ENCODE assay signal across 8 cellular contexts in genomic region chr5:141172381-141173204, GRCh38. TPM values are rescaled to one million over a fixed set of nuclear protein-coding genes. Genes with fewer than 3 reads are reported as not detected.
A peak's percentile ranks its signal among the peaks of the same experiment; 100 is the strongest.
DNase-seq lines count a peak whose midpoint lies in the region; ATAC-seq and TF ChIP-seq lines count a peak whose summit lies in the region.

Gene PCDHB7 (plus strand): TSS chr5:141172644. CDS start chr5:141172836, 192 bp downstream.

- no peak within 1 kb of the TSS for H3K27ac ChIP-seq in iPS DF 6.9 (ENCODE audit: low read length)

- ATAC-seq in HG02981 (IDR thresholded peaks at IDR 0.05; ENCODE audit: unreplicated experiment), result no peak

- H3K36me3 ChIP-seq in BE2C (no peaks in the 10 kb centered on the region), H7 (replicated peaks; ENCODE audit: control insufficient read depth, insufficient read depth, low read length) (no peaks in the 10 kb centered on the region), iPS DF 6.9 (ENCODE audit: control insufficient read depth, insufficient read depth, low read length) (no peaks in the 10 kb centered on the region)

- H3K9me3 ChIP-seq in BE2C (no peaks in the 10 kb centered on the region; the same call in 1 of the 2 replicates), iPS DF 6.9 (ENCODE audit: control insufficient read depth, insufficient read depth, low read length) (no peaks in the 10 kb centered on the region)

- no peak within 1 kb of the TSS; the same call in 1 of the 2 replicates for H3K4me3 ChIP-seq in BE2C (ENCODE audit: low read depth, low read length)
- no peak within 1 kb of the TSS for H3K4me3 ChIP-seq in H7 (ENCODE audit: insufficient read depth, low read depth, low read length)
- no peak within 1 kb of the TSS for H3K4me3 ChIP-seq in iPS DF 6.9 (ENCODE audit: low read length)

- H3K4me1 ChIP-seq in BE2C, result no peaks in the 10 kb centered on the region
- no peaks in the 10 kb centered on the region for H3K4me1 ChIP-seq in iPS DF 6.9 (ENCODE audit: control insufficient read depth, insufficient read depth, low read length)

- H3K27me3 ChIP-seq in BE2C, result no peaks in the 10 kb centered on the region; the same call in none of the 2 replicates
- no peaks in the 10 kb centered on the region for H3K27me3 ChIP-seq in H7 (ENCODE audit: control insufficient read depth, insufficient read depth, low read length)
- H3K27me3 ChIP-seq in iPS DF 6.9 (ENCODE audit: control insufficient read depth, insufficient read depth, low read length), result no peaks in the 10 kb centered on the region

- peak; percentile 89 for TF ChIP-seq CTCF in BE2C (IDR thresholded peaks at IDR 0.05; ENCODE audit: low read depth, low read length)

- WGBS in iPS DF 6.9 (ENCODE audit: insufficient coverage, insufficient read length), result no CpG with 5 or more reads among the region's 20 CpGs

- DNase-seq in BE2C (peak; percentile 57), H7 (peak; percentile 76), T-helper 9 cell (peak; percentile 11), iPS DF 6.9 (ENCODE audit: low read depth, low spot score) (peak; percentile 50), DMS153 treated with DMSO at 0.1 percent for 48 hours (lab: John Stamatoyannopoulos, UW; ENCODE audit: unreplicated experiment) (no peak)
- no peak for DNase-seq in activated T-cell treated with anti-CD3 and anti-CD28 coated beads, Interleukin-2, amount 50 U/mL, for 1 hour
- no peak for DNase-seq in activated CD8-positive, alpha-beta memory T cell treated with anti-CD3 and anti-CD28 coated beads, Interleukin-2, amount 50 U/mL, for 48 hours

RNA-seq across cellular contexts. Expression of gene PCDHB7, which starts in this region (rescaled TPM):
- polyA plus RNA-seq in BE2C (2012; ENCODE audit: insufficient read depth, insufficient read length, low read depth), result 1.3 TPM
- 0.03 TPM in 1 of 2 replicates, not detected in the other for total RNA-seq in H7 (2014; rRNA removed; shearing (Covaris generic))

Comparison
In these comparisons a context has a peak if more than half of its experiments do, and no peak if none do; other contexts are left out.
1. Peak in DNase-seq in H7; RNA of the gene not detected or under 1 TPM.
2. DNase-seq: peak in BE2C (single experiment), T-helper 9 cell (single experiment) and iPS DF 6.9 (single experiment); none in activated T-cell treated with anti-CD3 and anti-CD28 coated beads, Interleukin-2, amount 50 U/mL, for 1 hour (single experiment), activated CD8-positive, alpha-beta memory T cell treated with anti-CD3 and anti-CD28 coated beads, Interleukin-2, amount 50 U/mL, for 48 hours (single experiment) and DMS153 treated with DMSO at 0.1 percent for 48 hours (single experiment).